ENCODE assay signal across 8 cellular contexts in the genomic region with DNA sequence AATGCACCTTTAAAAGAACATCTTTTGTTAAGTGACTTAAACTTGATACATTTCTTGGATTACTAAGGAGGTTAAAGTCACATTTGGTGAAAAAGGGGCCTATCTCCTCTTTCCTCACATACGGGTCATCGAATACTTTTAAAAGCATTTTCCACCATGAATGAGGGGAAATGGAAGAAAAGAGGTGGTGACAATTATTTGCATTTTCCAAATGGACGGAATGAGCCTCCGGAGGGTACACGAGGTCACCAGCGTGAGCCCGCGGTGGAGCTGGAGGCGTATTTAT. TPM values are rescaled to one million over a fixed set of nuclear protein-coding genes. Genes with fewer than 3 reads are reported as not detected.
A peak's percentile ranks its signal among the peaks of the same experiment; 100 is the strongest.
DNase-seq lines count a peak whose midpoint lies in the region; ATAC-seq lines count a peak whose summit lies in the region.

No MANE protein-coding gene starts in this region.

- peak overlapping the region; percentile 97 for H3K27ac ChIP-seq in stomach smooth muscle (ENCODE audit: low read length)

- peaks cover 38% of the 10 kb centered on the region for H3K4me1 Mint-ChIP-seq in activated CD4-positive, alpha-beta memory T cell treated with anti-CD3 and anti-CD28 coated beads for 36 hours (ENCODE audit: low read depth)

- H3K27me3 Mint-ChIP-seq in activated CD4-positive, alpha-beta memory T cell treated with anti-CD3 and anti-CD28 coated beads for 36 hours = peaks cover 1% of the 10 kb centered on the region

- peaks cover 18% of the 10 kb centered on the region for H3K4me1 ChIP-seq in stomach smooth muscle (ENCODE audit: control insufficient read depth, insufficient read depth, low read length)

- H3K27ac Mint-ChIP-seq in activated CD4-positive, alpha-beta memory T cell treated with anti-CD3 and anti-CD28 coated beads for 36 hours = peak overlapping the region; percentile 33

- H3K4me3 Mint-ChIP-seq in activated CD4-positive, alpha-beta memory T cell treated with anti-CD3 and anti-CD28 coated beads for 36 hours = peak overlapping the region; percentile 78

- DNase-seq in SKM-1 treated with dmso at 0.1 percent for 144 hours (lab: John Stamatoyannopoulos, UW; ENCODE audit: unreplicated experiment) = peak; percentile 42
- DNase-seq in SKM-1 (lab: John Stamatoyannopoulos, UW; ENCODE audit: unreplicated experiment) = no peak
- DNase-seq in activated CD4-positive, alpha-beta memory T cell treated with anti-CD3 and anti-CD28 coated beads for 36 hours = no peak
- no peak for DNase-seq in left lobe of liver (ENCODE audit: low spot score)
- no peak for DNase-seq in stimulated activated CD4-positive, alpha-beta T cell treated with anti-CD3 and anti-CD28 coated beads, Interleukin-4, amount 100 ng/mL, for 1 hour

- no peaks in the 10 kb centered on the region for H3K9me3 Mint-ChIP-seq in activated CD4-positive, alpha-beta memory T cell treated with anti-CD3 and anti-CD28 coated beads for 36 hours

- peak overlapping the region; percentile 90 for H3K4me3 ChIP-seq in iPS-11a (ENCODE audit: low read depth, low read length)
- H3K4me3 ChIP-seq in stomach smooth muscle (ENCODE audit: low read length in 2 of 2) = peak overlapping the region; percentile 78 to 85

- intact Hi-C loops in activated CD4-positive, alpha-beta memory T cell treated with anti-CD3 and anti-CD28 coated beads for 36 hours (cut with micrococcal nuclease) = loop anchor here (5.0 kb wide), 2 partner anchors 132 to 337 kb away; a partner anchor contains a TSS

- CTCF ChIA-PET in activated CD4-positive, alpha-beta memory T cell treated with anti-CD3 and anti-CD28 coated beads for 36 hours (lab: Charles Lee) = interaction anchor here (1.8 kb wide), 1 partner anchor 43 kb away, joined by 10 read pairs; no protein-coding TSS in a partner anchor

- H3K36me3 ChIP-seq in stomach smooth muscle (ENCODE audit: control insufficient read depth in 2 of 2, insufficient read depth in 2 of 2, low read length in 2 of 2) = no peaks in the 10 kb centered on the region

- POLR2A ChIA-PET in activated CD4-positive, alpha-beta memory T cell treated with anti-CD3 and anti-CD28 coated beads for 36 hours (lab: Charles Lee) = interaction anchor here (1.0 to 1.6 kb wide), 2 partner anchors 39 to 340 kb away, joined by 3 to 7 read pairs; a partner anchor contains a TSS

- H3K9me3 ChIP-seq in stomach smooth muscle (ENCODE audit: control insufficient read depth in 2 of 2, low read length in 2 of 2) = no peaks in the 10 kb centered on the region

- H3K9ac ChIP-seq in stomach smooth muscle (ENCODE audit: low read length in 2 of 2) = peak overlapping the region; percentile 97 to 99

- H3K36me3 Mint-ChIP-seq in activated CD4-positive, alpha-beta memory T cell treated with anti-CD3 and anti-CD28 coated beads for 36 hours = peaks cover 4% of the 10 kb centered on the region

- no peak for ATAC-seq in GM21367 (IDR thresholded peaks at IDR 0.05; ENCODE audit: unreplicated experiment)
- ATAC-seq in left lobe of liver = no peak

- H3K27me3 ChIP-seq in stomach smooth muscle (ENCODE audit: control insufficient read depth in 1 of 2, insufficient read depth in 2 of 2, low read length in 2 of 2) = no peaks in the 10 kb centered on the region

RNA-seq across cellular contexts. Expression of a gene that starts 1.0 kb away (rescaled TPM):
- 10 to 100 TPM; 10.8 to 13.6 TPM for total RNA-seq in activated CD4-positive, alpha-beta memory T cell treated with anti-CD3 and anti-CD28 coated beads for 36 hours
- 12.6 TPM for total RNA-seq in left lobe of liver
